ENCODE assay signal across 1 cellular context in the genomic region with DNA sequence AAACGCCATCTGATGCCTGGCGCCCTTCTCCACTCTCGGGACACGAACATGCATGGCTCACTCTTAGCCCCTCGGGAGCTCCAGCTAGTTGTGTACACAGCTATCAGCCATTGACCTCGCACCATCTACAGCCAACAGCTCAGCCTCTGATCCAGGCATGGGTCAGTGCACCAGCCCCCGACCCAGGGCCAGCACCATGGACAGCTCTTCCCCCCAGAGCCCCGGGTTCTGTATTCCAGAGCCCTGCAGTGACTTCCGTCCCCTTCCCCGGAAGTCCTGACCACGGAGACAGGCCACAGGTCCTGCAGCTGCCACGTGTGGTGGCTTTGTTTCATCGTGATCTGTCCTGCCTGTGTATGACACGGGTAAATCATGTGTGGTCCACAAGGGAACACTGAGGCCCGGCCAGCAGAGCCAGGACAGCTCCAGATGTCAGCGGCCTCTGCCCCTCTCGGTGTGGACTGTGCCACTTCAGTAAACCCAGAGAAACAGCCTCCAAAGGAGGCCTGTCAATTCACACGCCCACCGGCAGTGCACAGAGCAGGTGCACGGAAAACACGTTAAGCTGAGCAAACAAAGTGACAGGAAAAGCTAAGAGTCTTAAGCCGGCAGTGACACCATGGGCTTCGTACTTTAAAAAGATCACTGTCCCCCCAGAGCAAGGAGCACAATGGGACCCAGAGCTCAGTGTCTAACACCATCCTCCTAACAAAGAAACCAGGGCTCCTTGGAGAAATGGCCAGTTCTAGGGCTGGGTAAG.
A peak's percentile ranks its signal among the peaks of the same experiment; 100 is the strongest.
TF ChIP-seq lines count a peak whose summit lies in the region.

No MANE protein-coding gene starts in this region.

TF ChIP-seq in HepG2, 621 proteins besides CTCF, POLR2A, EP300 and RAD21 (continued from another document and continues in another):
- TF ChIP-seq, protein P1, sequence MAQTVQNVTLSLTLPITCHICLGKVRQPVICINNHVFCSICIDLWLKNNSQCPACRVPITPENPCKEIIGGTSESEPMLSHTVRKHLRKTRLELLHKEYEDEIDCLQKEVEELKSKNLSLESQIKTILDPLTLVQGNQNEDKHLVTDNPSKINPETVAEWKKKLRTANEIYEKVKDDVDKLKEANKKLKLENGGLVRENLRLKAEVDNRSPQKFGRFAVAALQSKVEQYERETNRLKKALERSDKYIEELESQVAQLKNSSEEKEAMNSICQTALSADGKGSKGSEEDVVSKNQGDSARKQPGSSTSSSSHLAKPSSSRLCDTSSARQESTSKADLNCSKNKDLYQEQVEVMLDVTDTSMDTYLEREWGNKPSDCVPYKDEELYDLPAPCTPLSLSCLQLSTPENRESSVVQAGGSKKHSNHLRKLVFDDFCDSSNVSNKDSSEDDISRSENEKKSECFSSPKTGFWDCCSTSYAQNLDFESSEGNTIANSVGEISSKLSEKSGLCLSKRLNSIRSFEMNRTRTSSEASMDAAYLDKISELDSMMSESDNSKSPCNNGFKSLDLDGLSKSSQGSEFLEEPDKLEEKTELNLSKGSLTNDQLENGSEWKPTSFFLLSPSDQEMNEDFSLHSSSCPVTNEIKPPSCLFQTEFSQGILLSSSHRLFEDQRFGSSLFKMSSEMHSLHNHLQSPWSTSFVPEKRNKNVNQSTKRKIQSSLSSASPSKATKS (CRISPR knock-in tag; IDR thresholded peaks at IDR 0.05): no peak
- no peak for TF ChIP-seq ZNF121 (CRISPR knock-in tag; IDR thresholded peaks at IDR 0.05)
- no peak for TF ChIP-seq ISX (CRISPR knock-in tag; conservative IDR thresholded peaks at IDR 0.05)
- no peak for TF ChIP-seq SAFB2 (CRISPR knock-in tag; IDR thresholded peaks at IDR 0.05; ENCODE audit: borderline replicate concordance, low read depth)
- peak; percentile 48; the same call in 1 of the 2 replicates for TF ChIP-seq ZNF441 (CRISPR knock-in tag; IDR thresholded peaks at IDR 0.05; ENCODE audit: borderline replicate concordance)
- TF ChIP-seq ERF (CRISPR knock-in tag; IDR thresholded peaks at IDR 0.05): 0 out of 2 replicates have a peak, but pooled peaks have one; percentile 24
- TF ChIP-seq NR1H2 (CRISPR knock-in tag; IDR thresholded peaks at IDR 0.05; ENCODE audit: borderline replicate concordance, low read depth): no peak
- 0 out of 2 replicates have a peak, but pooled peaks have one; percentile 36 for TF ChIP-seq PITX1 (CRISPR knock-in tag; IDR thresholded peaks at IDR 0.05)
- no peak for TF ChIP-seq ZNF615 (CRISPR knock-in tag; IDR thresholded peaks at IDR 0.05; ENCODE audit: borderline replicate concordance)
- TF ChIP-seq IKZF1 (IDR thresholded peaks at IDR 0.05): no peak
- no peak for TF ChIP-seq ZNF407 (CRISPR knock-in tag; IDR thresholded peaks at IDR 0.05; ENCODE audit: not compliant biosample characterization)
- no peak for TF ChIP-seq CBX5 (CRISPR knock-in tag; IDR thresholded peaks at IDR 0.05; ENCODE audit: borderline replicate concordance)
- TF ChIP-seq ZNF331 (CRISPR knock-in tag; IDR thresholded peaks at IDR 0.05): 0 out of 2 replicates have a peak, but pooled peaks have one; percentile 20
- TF ChIP-seq GABPA (IDR thresholded peaks at IDR 0.05; ENCODE audit: low read depth, low read length): no peak
- 0 out of 2 replicates have a peak, but pooled peaks have one; percentile 33 for TF ChIP-seq GABPA (CRISPR knock-in tag; IDR thresholded peaks at IDR 0.05; ENCODE audit: low read depth)
- TF ChIP-seq MED13 (CRISPR knock-in tag; IDR thresholded peaks at IDR 0.05): no peak
- no peak for TF ChIP-seq POLR2G (IDR thresholded peaks at IDR 0.05; ENCODE audit: low read depth, low read length)
- TF ChIP-seq ARID3A (IDR thresholded peaks at IDR 0.05; ENCODE audit: low read depth, low read length): no peak
- no peak for TF ChIP-seq CHCHD3 (CRISPR knock-in tag; IDR thresholded peaks at IDR 0.05)
- TF ChIP-seq ATF6 (CRISPR knock-in tag; conservative IDR thresholded peaks at IDR 0.05): no peak
- no peak for TF ChIP-seq ZNF251 (CRISPR knock-in tag; IDR thresholded peaks at IDR 0.05)
- TF ChIP-seq MTF1 (CRISPR knock-in tag; IDR thresholded peaks at IDR 0.05): no peak
- no peak for TF ChIP-seq PPARG (CRISPR knock-in tag; conservative IDR thresholded peaks at IDR 0.05)
- TF ChIP-seq DNMT1 (CRISPR knock-in tag; IDR thresholded peaks at IDR 0.05): no peak
- TF ChIP-seq, protein P2, sequence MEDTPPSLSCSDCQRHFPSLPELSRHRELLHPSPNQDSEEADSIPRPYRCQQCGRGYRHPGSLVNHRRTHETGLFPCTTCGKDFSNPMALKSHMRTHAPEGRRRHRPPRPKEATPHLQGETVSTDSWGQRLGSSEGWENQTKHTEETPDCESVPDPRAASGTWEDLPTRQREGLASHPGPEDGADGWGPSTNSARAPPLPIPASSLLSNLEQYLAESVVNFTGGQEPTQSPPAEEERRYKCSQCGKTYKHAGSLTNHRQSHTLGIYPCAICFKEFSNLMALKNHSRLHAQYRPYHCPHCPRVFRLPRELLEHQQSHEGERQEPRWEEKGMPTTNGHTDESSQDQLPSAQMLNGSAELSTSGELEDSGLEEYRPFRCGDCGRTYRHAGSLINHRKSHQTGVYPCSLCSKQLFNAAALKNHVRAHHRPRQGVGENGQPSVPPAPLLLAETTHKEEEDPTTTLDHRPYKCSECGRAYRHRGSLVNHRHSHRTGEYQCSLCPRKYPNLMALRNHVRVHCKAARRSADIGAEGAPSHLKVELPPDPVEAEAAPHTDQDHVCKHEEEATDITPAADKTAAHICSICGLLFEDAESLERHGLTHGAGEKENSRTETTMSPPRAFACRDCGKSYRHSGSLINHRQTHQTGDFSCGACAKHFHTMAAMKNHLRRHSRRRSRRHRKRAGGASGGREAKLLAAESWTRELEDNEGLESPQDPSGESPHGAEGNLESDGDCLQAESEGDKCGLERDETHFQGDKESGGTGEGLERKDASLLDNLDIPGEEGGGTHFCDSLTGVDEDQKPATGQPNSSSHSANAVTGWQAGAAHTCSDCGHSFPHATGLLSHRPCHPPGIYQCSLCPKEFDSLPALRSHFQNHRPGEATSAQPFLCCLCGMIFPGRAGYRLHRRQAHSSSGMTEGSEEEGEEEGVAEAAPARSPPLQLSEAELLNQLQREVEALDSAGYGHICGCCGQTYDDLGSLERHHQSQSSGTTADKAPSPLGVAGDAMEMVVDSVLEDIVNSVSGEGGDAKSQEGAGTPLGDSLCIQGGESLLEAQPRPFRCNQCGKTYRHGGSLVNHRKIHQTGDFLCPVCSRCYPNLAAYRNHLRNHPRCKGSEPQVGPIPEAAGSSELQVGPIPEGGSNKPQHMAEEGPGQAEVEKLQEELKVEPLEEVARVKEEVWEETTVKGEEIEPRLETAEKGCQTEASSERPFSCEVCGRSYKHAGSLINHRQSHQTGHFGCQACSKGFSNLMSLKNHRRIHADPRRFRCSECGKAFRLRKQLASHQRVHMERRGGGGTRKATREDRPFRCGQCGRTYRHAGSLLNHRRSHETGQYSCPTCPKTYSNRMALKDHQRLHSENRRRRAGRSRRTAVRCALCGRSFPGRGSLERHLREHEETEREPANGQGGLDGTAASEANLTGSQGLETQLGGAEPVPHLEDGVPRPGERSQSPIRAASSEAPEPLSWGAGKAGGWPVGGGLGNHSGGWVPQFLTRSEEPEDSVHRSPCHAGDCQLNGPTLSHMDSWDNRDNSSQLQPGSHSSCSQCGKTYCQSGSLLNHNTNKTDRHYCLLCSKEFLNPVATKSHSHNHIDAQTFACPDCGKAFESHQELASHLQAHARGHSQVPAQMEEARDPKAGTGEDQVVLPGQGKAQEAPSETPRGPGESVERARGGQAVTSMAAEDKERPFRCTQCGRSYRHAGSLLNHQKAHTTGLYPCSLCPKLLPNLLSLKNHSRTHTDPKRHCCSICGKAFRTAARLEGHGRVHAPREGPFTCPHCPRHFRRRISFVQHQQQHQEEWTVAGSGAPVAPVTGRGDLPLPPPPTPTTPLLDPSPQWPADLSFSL (CRISPR knock-in tag; IDR thresholded peaks at IDR 0.05): no peak
- TF ChIP-seq ZBTB7B (CRISPR knock-in tag; IDR thresholded peaks at IDR 0.05): no peak
- no peak for TF ChIP-seq ZNF800 (CRISPR knock-in tag; IDR thresholded peaks at IDR 0.05)
- TF ChIP-seq MIER2 (CRISPR knock-in tag; IDR thresholded peaks at IDR 0.05): peak; percentile 96
- no peak for TF ChIP-seq SATB2 (CRISPR knock-in tag; IDR thresholded peaks at IDR 0.05)
